Comparison of ENCODE assay signal across 8 cellular contexts in the genomic region with DNA sequence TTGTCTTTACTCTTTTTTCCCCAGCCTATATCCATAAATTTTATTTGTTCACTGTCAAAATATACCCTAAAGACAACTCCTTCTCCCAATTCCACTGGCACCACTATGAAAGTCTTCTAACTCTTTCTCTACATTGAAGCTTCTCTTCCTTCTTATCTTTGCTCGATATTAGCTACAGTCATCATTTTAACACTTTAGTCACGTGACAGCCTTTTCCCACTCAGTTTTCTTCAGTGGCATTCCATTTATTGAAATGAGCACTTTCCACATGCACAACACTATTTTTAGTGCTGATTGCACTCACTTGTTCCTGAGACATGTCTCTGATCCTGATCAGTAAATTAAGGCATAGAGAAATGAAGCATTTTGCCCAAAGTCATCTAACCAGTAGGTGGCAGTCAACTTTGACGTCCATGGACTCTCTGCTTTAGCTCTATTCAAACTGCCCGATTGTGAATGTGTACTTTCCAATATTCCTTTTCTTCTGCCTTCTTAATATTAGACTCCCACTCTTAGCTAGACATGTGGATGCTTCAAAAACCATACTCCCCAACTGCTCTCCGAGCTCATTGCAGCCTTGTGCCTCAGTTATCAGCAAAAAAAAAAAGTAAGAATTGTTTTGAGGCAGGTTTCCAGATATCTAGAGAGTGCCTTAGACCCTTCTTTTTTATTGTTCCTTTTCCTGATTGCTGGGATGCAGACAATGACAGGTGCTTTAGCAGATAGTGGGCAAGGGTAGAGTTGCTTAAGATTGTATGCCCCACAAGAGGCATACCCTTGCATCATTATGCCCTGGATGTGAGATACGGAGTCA.
DNase-seq lines count a peak whose midpoint lies in the region; ATAC-seq and TF ChIP-seq lines count a peak whose summit lies in the region.

No MANE protein-coding gene starts in this region.

- no peaks in the 10 kb centered on the region for H3K36me3 ChIP-seq in heart right ventricle

- no peak overlapping the region for H3K4me3 Mint-ChIP-seq in nephron progenitor cell
- H3K4me3 Mint-ChIP-seq in T-helper 17 cell: no peak overlapping the region
- H3K4me3 Mint-ChIP-seq in T-helper 2 cell treated with Interferon-gamma antibody and Interleukin-4, amounts not matched to agents 5 μg/mL and 100 μg/mL, for 36 hours: no peak overlapping the region

- H3K27me3 ChIP-seq in heart right ventricle: no peaks in the 10 kb centered on the region
- no peaks in the 10 kb centered on the region for H3K27me3 ChIP-seq in right cardiac atrium (ENCODE audit: control insufficient read depth, insufficient read depth)

- H3K4me1 Mint-ChIP-seq in nephron progenitor cell (no peaks in the 10 kb centered on the region), T-helper 17 cell (no peaks in the 10 kb centered on the region)
- no peaks in the 10 kb centered on the region for H3K4me1 Mint-ChIP-seq in T-helper 2 cell treated with Interferon-gamma antibody and Interleukin-4, amounts not matched to agents 5 μg/mL and 100 μg/mL, for 36 hours (ENCODE audit: low read depth)

- ATAC-seq in heart right ventricle (no peak), right cardiac atrium (no peak), T-helper 17 cell (no peak)

- DNase-seq in heart right ventricle: no peak
- DNase-seq in right cardiac atrium: no peak
- peak; percentile 3 to 8 for DNase-seq in NCI-H187 (lab: John Stamatoyannopoulos, UW)
- peak; percentile 2 for DNase-seq in brain pericyte (ENCODE audit: low read depth, low spot score)
- DNase-seq in nephron progenitor cell: peak; percentile 11
- DNase-seq in T-helper 17 cell: no peak
- no peak for DNase-seq in T-helper 2 cell treated with Interferon-gamma antibody and Interleukin-4, amounts not matched to agents 5 μg/mL and 100 μg/mL, for 36 hours (ENCODE audit: low spot score)
- DNase-seq in SHP77 treated with DMSO at 0.1 percent for 48 hours (lab: John Stamatoyannopoulos, UW): no peak

- H3K27ac ChIP-seq in heart right ventricle (no peak overlapping the region), right cardiac atrium (ENCODE audit: low read length) (no peak overlapping the region)

- H3K9me3 Mint-ChIP-seq in nephron progenitor cell: no peaks in the 10 kb centered on the region
- H3K9me3 Mint-ChIP-seq in T-helper 2 cell treated with Interferon-gamma antibody and Interleukin-4, amounts not matched to agents 5 μg/mL and 100 μg/mL, for 36 hours: peaks cover 20% of the 10 kb centered on the region

- H3K27me3 Mint-ChIP-seq in nephron progenitor cell (ENCODE audit: low read depth, poor library complexity) (no peaks in the 10 kb centered on the region), T-helper 17 cell (no peaks in the 10 kb centered on the region)
- H3K27me3 Mint-ChIP-seq in T-helper 2 cell treated with Interferon-gamma antibody and Interleukin-4, amounts not matched to agents 5 μg/mL and 100 μg/mL, for 36 hours (ENCODE audit: low read depth): no peaks in the 10 kb centered on the region

- no peaks in the 10 kb centered on the region for H3K4me1 ChIP-seq in heart right ventricle
- H3K4me1 ChIP-seq in right cardiac atrium (ENCODE audit: control insufficient read depth, insufficient read depth, low read length): no peaks in the 10 kb centered on the region

- TF ChIP-seq CTCF in heart right ventricle (IDR thresholded peaks at IDR 0.05) (peak in 8 of 9 donors; percentile 16 to 59 (median 46)), nephron progenitor cell (IDR thresholded peaks at IDR 0.05) (peak; percentile 62)

- intact Hi-C loops in heart right ventricle (cut with DNase I) (no loop called here), right cardiac atrium (cut with DNase I) (no loop called here)

- H3K36me3 Mint-ChIP-seq in nephron progenitor cell (ENCODE audit: low read depth): no peaks in the 10 kb centered on the region
- no peaks in the 10 kb centered on the region for H3K36me3 Mint-ChIP-seq in T-helper 17 cell (ENCODE audit: low read depth)
- H3K36me3 Mint-ChIP-seq in T-helper 2 cell treated with Interferon-gamma antibody and Interleukin-4, amounts not matched to agents 5 μg/mL and 100 μg/mL, for 36 hours (ENCODE audit: low read depth): no peaks in the 10 kb centered on the region

- WGBS in heart right ventricle, 2 donors: 34 to 37% methylated on average over 6 of the region's 6 CpGs
- 29% methylated on average over 6 of the region's 6 CpGs for WGBS in right cardiac atrium

- H3K4me3 ChIP-seq in heart right ventricle (no peak overlapping the region), right cardiac atrium (ENCODE audit: low read length) (no peak overlapping the region)

- H3K9me3 ChIP-seq in heart right ventricle (peaks cover 0 to 5% (median 0%) of the 10 kb centered on the region in 11 donors), right cardiac atrium (ENCODE audit: control insufficient read depth, low read length) (no peaks in the 10 kb centered on the region), T-helper 17 cell (ENCODE audit: control insufficient read depth, low read length, poor library complexity, severe bottlenecking) (no peaks in the 10 kb centered on the region)

- no peak overlapping the region for H3K27ac Mint-ChIP-seq in nephron progenitor cell
- no peak overlapping the region for H3K27ac Mint-ChIP-seq in T-helper 17 cell
- no peak overlapping the region for H3K27ac Mint-ChIP-seq in T-helper 2 cell treated with Interferon-gamma antibody and Interleukin-4, amounts not matched to agents 5 μg/mL and 100 μg/mL, for 36 hours

Comparison
In these comparisons a context has a peak if more than half of its experiments do, and no peak if none do; other contexts are left out.
1. DNase-seq: peak in NCI-H187 (2 of 2), brain pericyte (single experiment) and nephron progenitor cell (single experiment); none in heart right ventricle (0 of 2), right cardiac atrium (0 of 3), T-helper 17 cell (0 of 3), T-helper 2 cell treated with Interferon-gamma antibody and Interleukin-4, amounts not matched to agents 5 μg/mL and 100 μg/mL, for 36 hours (single experiment) and SHP77 treated with DMSO at 0.1 percent for 48 hours (single experiment).